ENCODE assay signal across 8 cellular contexts in the genomic region with DNA sequence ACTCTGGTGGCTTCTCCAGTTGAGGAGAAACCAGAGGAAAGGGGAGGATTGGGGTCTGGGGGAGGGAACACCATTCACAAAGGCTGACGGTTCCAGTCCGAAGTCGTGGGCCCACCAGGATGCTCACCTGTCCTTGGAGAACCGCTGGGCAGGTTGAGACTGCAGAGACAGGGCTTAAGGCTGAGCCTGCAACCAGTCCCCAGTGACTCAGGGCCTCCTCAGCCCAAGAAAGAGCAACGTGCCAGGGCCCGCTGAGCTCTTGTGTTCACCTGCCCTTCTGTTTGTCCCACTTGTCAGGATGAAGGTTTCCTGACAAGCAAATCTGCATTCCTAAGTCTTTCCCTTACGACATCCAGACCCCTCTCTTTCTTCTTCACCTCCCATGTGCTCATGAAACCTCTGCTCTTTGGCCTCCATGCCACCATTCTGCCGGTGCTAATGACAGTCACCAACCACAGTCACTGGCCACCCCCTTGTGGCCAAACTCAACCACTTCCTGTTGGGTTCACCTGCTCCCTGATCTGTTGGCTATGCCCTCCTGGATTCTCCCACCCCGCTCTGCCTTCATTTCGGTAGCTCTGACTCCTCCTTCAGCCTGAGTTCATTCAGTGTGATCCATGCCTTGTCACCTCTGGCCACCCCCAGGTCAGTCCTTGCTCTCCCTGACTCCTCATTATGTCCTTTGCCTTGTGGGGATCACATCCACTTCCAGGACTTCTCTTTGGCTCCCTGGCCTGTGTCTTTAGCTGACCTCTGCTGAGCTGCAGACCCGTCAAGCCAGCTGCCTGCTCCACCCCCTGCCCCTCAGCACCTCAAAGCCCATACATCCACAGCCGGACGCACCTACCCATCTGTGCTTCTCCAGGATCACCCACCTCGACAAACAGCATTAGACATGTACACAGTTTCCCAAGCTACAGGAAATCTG. TPM values are rescaled to one million over a fixed set of nuclear protein-coding genes. Genes with fewer than 3 reads are reported as not detected.
A peak's percentile ranks its signal among the peaks of the same experiment; 100 is the strongest.
DNase-seq lines count a peak whose midpoint lies in the region; ATAC-seq and TF ChIP-seq lines count a peak whose summit lies in the region.

No MANE protein-coding gene starts in this region.

- TF ChIP-seq POLR2A in IMR-90 (IDR thresholded peaks at IDR 0.05; ENCODE audit: low read depth, low read length): no peak

- peaks cover 12% of the 10 kb centered on the region for H3K4me1 Mint-ChIP-seq in endothelial cell (ENCODE audit: unreplicated experiment)
- H3K4me1 Mint-ChIP-seq in activated CD4-positive, alpha-beta memory T cell treated with anti-CD3 and anti-CD28 coated beads, Interleukin-2, amount 10 ng/mL, durations not matched to agents 7 days and 5 days: peaks cover 12% of the 10 kb centered on the region

- peaks cover 8% of the 10 kb centered on the region for H3K36me3 Mint-ChIP-seq in endothelial cell (ENCODE audit: low read depth, unreplicated experiment)
- H3K36me3 Mint-ChIP-seq in activated CD4-positive, alpha-beta memory T cell treated with anti-CD3 and anti-CD28 coated beads, Interleukin-2, amount 10 ng/mL, durations not matched to agents 7 days and 5 days (ENCODE audit: low read depth): no peaks in the 10 kb centered on the region

- dilution Hi-C loops in IMR-90 (cut with HindIII; ENCODE audit: low sequenced_read_pairs, unreplicated experiment): no loop called here

- H3K79me1 ChIP-seq in IMR-90 (ENCODE audit: low read depth in 1 of 2, low read length in 2 of 2): no peaks in the 10 kb centered on the region

- H3K14ac ChIP-seq in IMR-90 (replicated peaks; ENCODE audit: low read depth, low read length): no peak overlapping the region

- POLR2A ChIA-PET in IMR-90 (lab: Charles Lee; ENCODE audit: unreplicated experiment): no interaction called here
- POLR2A ChIA-PET in activated CD4-positive, alpha-beta memory T cell treated with anti-CD3 and anti-CD28 coated beads, Interleukin-2, amount 10 ng/mL, durations not matched to agents 7 days and 5 days (lab: Charles Lee): no interaction called here

- no peak overlapping the region for H3K9ac ChIP-seq in IMR-90 (ENCODE audit: low read depth, low read length)

- no peaks in the 10 kb centered on the region for H3K9me3 ChIP-seq in IMR-90 (ENCODE audit: control insufficient read depth, insufficient read depth, low read length)

- no peaks in the 10 kb centered on the region for H3K36me3 ChIP-seq in IMR-90 (ENCODE audit: control insufficient read depth, insufficient read depth, low read length)

- intact Hi-C loops in IMR-90 (cut with micrococcal nuclease): no loop called here

- H3K18ac ChIP-seq in IMR-90 (ENCODE audit: low read depth, low read length): no peak overlapping the region

- H3K4ac ChIP-seq in IMR-90 (ENCODE audit: low read depth, low read length): no peak overlapping the region

- H2BK15ac ChIP-seq in IMR-90 (ENCODE audit: low read depth, low read length): no peak overlapping the region

- peaks cover 12% of the 10 kb centered on the region; the same call in 1 of the 2 replicates for H3K9me1 ChIP-seq in IMR-90 (ENCODE audit: insufficient read depth, low read length)

- no TSS peak for BruUV-seq in IMR-90 (replicated peaks; lab: Mats Ljungman, UMichigan)

- in situ Hi-C loops in IMR-90 (cut with MboI; ENCODE audit: low sequenced_read_pairs): no loop called here

- no peak overlapping the region for H3K56ac ChIP-seq in IMR-90 (ENCODE audit: extremely low read depth, insufficient read depth, low read length)

- ATAC-seq in GM18520 (IDR thresholded peaks at IDR 0.05; ENCODE audit: unreplicated experiment): peak; percentile 58
- ATAC-seq in IMR-90 (ENCODE audit: low read depth): no peak

- H3K4me3 ChIP-seq in AG10803 (ENCODE audit: low read length) (no peak overlapping the region), IMR-90 (ENCODE audit: insufficient read depth, low read depth, low read length) (no peak overlapping the region)

- no peak overlapping the region for H2AK9ac ChIP-seq in IMR-90 (replicated peaks; ENCODE audit: low read depth, low read length, poor library complexity)

- peaks cover 38% of the 10 kb centered on the region for H3K27me3 ChIP-seq in IMR-90 (ENCODE audit: control insufficient read depth, insufficient read depth, low read length)

- no peak overlapping the region for H3K4me3 Mint-ChIP-seq in endothelial cell (ENCODE audit: unreplicated experiment)
- no peak overlapping the region for H3K4me3 Mint-ChIP-seq in activated CD4-positive, alpha-beta memory T cell treated with anti-CD3 and anti-CD28 coated beads, Interleukin-2, amount 10 ng/mL, durations not matched to agents 7 days and 5 days

- CTCF ChIA-PET in IMR-90 (lab: Yijun Ruan, JAX): no interaction called here
- CTCF ChIA-PET in activated CD4-positive, alpha-beta memory T cell treated with anti-CD3 and anti-CD28 coated beads, Interleukin-2, amount 10 ng/mL, durations not matched to agents 7 days and 5 days (lab: Charles Lee): interaction anchor here (1.4 to 1.6 kb wide), 2 partner anchors 39 to 47 kb away, joined by 4 read pairs; a partner anchor contains a TSS

- DNase-seq in AG10803 (ENCODE audit: low read depth): no peak
- DNase-seq in IMR-90: no peak
- DNase-seq in endothelial cell (ENCODE audit: low spot score): no peak
- no peak for DNase-seq in OCI-M2 (lab: John Stamatoyannopoulos, UW; ENCODE audit: unreplicated experiment)
- no peak for DNase-seq in hepatic stellate cell (ENCODE audit: low spot score)
- DNase-seq in activated CD4-positive, alpha-beta memory T cell treated with anti-CD3 and anti-CD28 coated beads, Interleukin-2, amount 10 ng/mL, durations not matched to agents 7 days and 5 days: no peak
- no peak for DNase-seq in stimulated activated CD4-positive, alpha-beta T cell treated with anti-CD3 and anti-CD28 coated beads, Interleukin-4, amount 100 ng/mL, for 1 hour

- no peak overlapping the region for H3K27ac ChIP-seq in IMR-90 (ENCODE audit: insufficient read depth, low read length)

- TF ChIP-seq CTCF in AG10803 (conservative IDR thresholded peaks at IDR 0.05; ENCODE audit: low read length): peak; percentile 7; the same call in 1 of the 2 replicates
- no peak for TF ChIP-seq CTCF in IMR-90 (conservative IDR thresholded peaks at IDR 0.05; ENCODE audit: low read depth, low read length)
- TF ChIP-seq CTCF in endothelial cell (IDR thresholded peaks at IDR 0.05; ENCODE audit: unreplicated experiment): peak; percentile 21

- 70% methylated on average over 9 of the region's 14 CpGs; no CpG with 5 or more reads in 1 of the 2 experiments for WGBS in IMR-90 (ENCODE audit: extremely low coverage in 2 of 2, insufficient read length in 1 of 2), 2 experiments

- H2AK5ac ChIP-seq in IMR-90 (ENCODE audit: low read depth, low read length): no peak overlapping the region

- no peak overlapping the region for H3K23ac ChIP-seq in IMR-90 (ENCODE audit: low read depth, low read length)

- H4K5ac ChIP-seq in IMR-90 (ENCODE audit: low read depth, low read length): no peak overlapping the region

- H3K4me2 ChIP-seq in IMR-90 (ENCODE audit: low read depth, low read length): no peak overlapping the region

- H2AFZ ChIP-seq in IMR-90 (replicated peaks; ENCODE audit: low read length, poor library complexity): no peak overlapping the region

- 0 out of 2 replicates have a peak, but pooled peaks cover 5% of the 10 kb centered on the region for H4K20me1 ChIP-seq in IMR-90 (ENCODE audit: insufficient read depth, low read length)

- no peak overlapping the region for H2BK120ac ChIP-seq in IMR-90 (ENCODE audit: low read depth, low read length)

- no peak overlapping the region for H4K91ac ChIP-seq in IMR-90 (ENCODE audit: insufficient read depth, low read depth, low read length)

- 0 out of 2 replicates have a peak, but pooled peaks have one; percentile 26 for TF ChIP-seq RAD21 in IMR-90 (IDR thresholded peaks at IDR 0.05; ENCODE audit: low read length)

- no peaks in the 10 kb centered on the region for H3K9me3 Mint-ChIP-seq in endothelial cell (ENCODE audit: unreplicated experiment)
- H3K9me3 Mint-ChIP-seq in activated CD4-positive, alpha-beta memory T cell treated with anti-CD3 and anti-CD28 coated beads, Interleukin-2, amount 10 ng/mL, durations not matched to agents 7 days and 5 days: no peaks in the 10 kb centered on the region

- no peak overlapping the region for H2BK20ac ChIP-seq in IMR-90 (ENCODE audit: low read depth, low read length)

- peaks cover 15% of the 10 kb centered on the region for H3K27me3 Mint-ChIP-seq in endothelial cell (ENCODE audit: unreplicated experiment)
- peaks cover 18% of the 10 kb centered on the region for H3K27me3 Mint-ChIP-seq in activated CD4-positive, alpha-beta memory T cell treated with anti-CD3 and anti-CD28 coated beads, Interleukin-2, amount 10 ng/mL, durations not matched to agents 7 days and 5 days

- no peak overlapping the region for H4K8ac ChIP-seq in IMR-90 (ENCODE audit: low read depth in 2 of 2, low read length in 2 of 2)

- H3K4me1 ChIP-seq in IMR-90 (ENCODE audit: control insufficient read depth, insufficient read depth, low read length): peaks cover 2% of the 10 kb centered on the region

- no peak overlapping the region for H3K27ac Mint-ChIP-seq in endothelial cell (ENCODE audit: unreplicated experiment)
- H3K27ac Mint-ChIP-seq in activated CD4-positive, alpha-beta memory T cell treated with anti-CD3 and anti-CD28 coated beads, Interleukin-2, amount 10 ng/mL, durations not matched to agents 7 days and 5 days: no peak overlapping the region

- H2BK5ac ChIP-seq in IMR-90 (ENCODE audit: low read depth, low read length, poor library complexity, severe bottlenecking): no peak overlapping the region

TF ChIP-seq in IMR-90, 13 proteins besides CTCF, POLR2A, EP300 and RAD21 (continues in another document):
- TF ChIP-seq NFE2L2 (IDR thresholded peaks at IDR 0.05; ENCODE audit: low read depth, low read length) (no peak), RCOR1 (IDR thresholded peaks at IDR 0.05; ENCODE audit: insufficient replicate concordance, low read length) (no peak), BHLHE40 (IDR thresholded peaks at IDR 0.05; ENCODE audit: low read depth, low read length) (no peak), MAFK (IDR thresholded peaks at IDR 0.05; ENCODE audit: low read depth, low read length) (no peak), MXI1 (IDR thresholded peaks at IDR 0.05; ENCODE audit: borderline replicate concordance, low read depth, low read length) (no peak)

RNA-seq across cellular contexts. Expression of a gene that starts 17.6 kb away (rescaled TPM):
- total RNA-seq in IMR-90 (2012; rRNA removed): not detected in 2 replicates
- not detected in 2 replicates for polyA plus RNA-seq in IMR-90 (2012; rRNA removed)
- polyA plus RNA-seq in IMR-90 (2012; cell fraction: cytosol; rRNA removed): not detected in 2 replicates
- not detected in 2 replicates for polyA plus RNA-seq in IMR-90 (2012; cell fraction: nucleus; rRNA removed; ENCODE audit: low replicate concordance)
- 3.7 TPM for total RNA-seq in endothelial cell (ENCODE audit: unreplicated experiment)
- total RNA-seq in activated CD4-positive, alpha-beta memory T cell treated with anti-CD3 and anti-CD28 coated beads, Interleukin-2, amount 10 ng/mL, durations not matched to agents 7 days and 5 days: not detected

RNA-seq across cellular contexts. Expression of a gene that starts 47.7 kb away (rescaled TPM):
- total RNA-seq in IMR-90 (2012; rRNA removed) (15.8 and 17.4 TPM in 2 replicates), endothelial cell (ENCODE audit: unreplicated experiment) (12.2 TPM)
- polyA plus RNA-seq in IMR-90 (2012; rRNA removed): 14.3 and 14.9 TPM in 2 replicates
- polyA plus RNA-seq in IMR-90 (2012; cell fraction: cytosol; rRNA removed): 17.3 and 23.3 TPM in 2 replicates
- 4.1 and 5.8 TPM in 2 replicates for polyA plus RNA-seq in IMR-90 (2012; cell fraction: nucleus; rRNA removed; ENCODE audit: low replicate concordance)
- under 1 TPM; 0.63 to 0.71 TPM for total RNA-seq in activated CD4-positive, alpha-beta memory T cell treated with anti-CD3 and anti-CD28 coated beads, Interleukin-2, amount 10 ng/mL, durations not matched to agents 7 days and 5 days
